In the genomic region with DNA sequence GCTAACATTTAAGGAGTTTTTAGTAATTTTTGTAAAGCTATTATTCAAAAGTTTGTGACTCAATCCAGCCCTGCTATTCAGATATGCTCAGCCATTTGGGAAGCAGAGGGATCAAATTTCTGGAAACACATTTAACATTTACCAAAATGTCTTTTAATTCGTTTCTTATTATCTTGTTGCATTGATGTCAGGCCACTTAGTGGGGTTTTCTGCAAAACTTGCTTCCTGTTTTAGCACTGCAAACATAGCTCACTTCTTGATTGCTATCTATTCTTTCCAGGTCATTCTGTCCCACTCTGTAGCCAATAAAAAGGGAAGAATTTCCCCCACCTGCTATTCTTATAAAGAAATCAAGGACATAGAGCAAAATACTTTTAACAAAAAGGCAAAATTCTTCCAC, we compare ENCODE assay signal across 1 cellular context.
TF ChIP-seq lines count a peak whose summit lies in the region.

No MANE protein-coding gene starts in this region.

TF ChIP-seq in HepG2, 621 proteins besides CTCF, POLR2A, EP300 and RAD21:
- TF ChIP-seq FLYWCH1 (CRISPR knock-in tag; IDR thresholded peaks at IDR 0.05) (no peak), ZNF780A (CRISPR knock-in tag; IDR thresholded peaks at IDR 0.05) (no peak), ZNF7 (CRISPR knock-in tag; IDR thresholded peaks at IDR 0.05) (no peak), ZFX (CRISPR knock-in tag; IDR thresholded peaks at IDR 0.05; ENCODE audit: low read depth) (no peak), GPN1 (CRISPR knock-in tag; IDR thresholded peaks at IDR 0.05; ENCODE audit: borderline replicate concordance) (no peak), ZNF260 (CRISPR knock-in tag; IDR thresholded peaks at IDR 0.05; ENCODE audit: borderline replicate concordance, low read depth) (no peak), HNRNPUL1 (IDR thresholded peaks at IDR 0.05; ENCODE audit: low read depth, low read length) (no peak), ZNF251 (CRISPR knock-in tag; IDR thresholded peaks at IDR 0.05) (no peak), SNAI1 (CRISPR knock-in tag; IDR thresholded peaks at IDR 0.05; ENCODE audit: borderline replicate concordance) (no peak), ZNF468 (CRISPR knock-in tag; IDR thresholded peaks at IDR 0.05) (no peak), SOX6 (IDR thresholded peaks at IDR 0.05) (no peak), SOX6 (CRISPR knock-in tag; IDR thresholded peaks at IDR 0.05) (no peak)
- TF ChIP-seq, protein P1, sequence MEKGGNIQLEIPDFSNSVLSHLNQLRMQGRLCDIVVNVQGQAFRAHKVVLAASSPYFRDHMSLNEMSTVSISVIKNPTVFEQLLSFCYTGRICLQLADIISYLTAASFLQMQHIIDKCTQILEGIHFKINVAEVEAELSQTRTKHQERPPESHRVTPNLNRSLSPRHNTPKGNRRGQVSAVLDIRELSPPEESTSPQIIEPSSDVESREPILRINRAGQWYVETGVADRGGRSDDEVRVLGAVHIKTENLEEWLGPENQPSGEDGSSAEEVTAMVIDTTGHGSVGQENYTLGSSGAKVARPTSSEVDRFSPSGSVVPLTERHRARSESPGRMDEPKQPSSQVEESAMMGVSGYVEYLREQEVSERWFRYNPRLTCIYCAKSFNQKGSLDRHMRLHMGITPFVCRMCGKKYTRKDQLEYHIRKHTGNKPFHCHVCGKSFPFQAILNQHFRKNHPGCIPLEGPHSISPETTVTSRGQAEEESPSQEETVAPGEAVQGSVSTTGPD (CRISPR knock-in tag; IDR thresholded peaks at IDR 0.05) = no peak
- TF ChIP-seq, protein P2, sequence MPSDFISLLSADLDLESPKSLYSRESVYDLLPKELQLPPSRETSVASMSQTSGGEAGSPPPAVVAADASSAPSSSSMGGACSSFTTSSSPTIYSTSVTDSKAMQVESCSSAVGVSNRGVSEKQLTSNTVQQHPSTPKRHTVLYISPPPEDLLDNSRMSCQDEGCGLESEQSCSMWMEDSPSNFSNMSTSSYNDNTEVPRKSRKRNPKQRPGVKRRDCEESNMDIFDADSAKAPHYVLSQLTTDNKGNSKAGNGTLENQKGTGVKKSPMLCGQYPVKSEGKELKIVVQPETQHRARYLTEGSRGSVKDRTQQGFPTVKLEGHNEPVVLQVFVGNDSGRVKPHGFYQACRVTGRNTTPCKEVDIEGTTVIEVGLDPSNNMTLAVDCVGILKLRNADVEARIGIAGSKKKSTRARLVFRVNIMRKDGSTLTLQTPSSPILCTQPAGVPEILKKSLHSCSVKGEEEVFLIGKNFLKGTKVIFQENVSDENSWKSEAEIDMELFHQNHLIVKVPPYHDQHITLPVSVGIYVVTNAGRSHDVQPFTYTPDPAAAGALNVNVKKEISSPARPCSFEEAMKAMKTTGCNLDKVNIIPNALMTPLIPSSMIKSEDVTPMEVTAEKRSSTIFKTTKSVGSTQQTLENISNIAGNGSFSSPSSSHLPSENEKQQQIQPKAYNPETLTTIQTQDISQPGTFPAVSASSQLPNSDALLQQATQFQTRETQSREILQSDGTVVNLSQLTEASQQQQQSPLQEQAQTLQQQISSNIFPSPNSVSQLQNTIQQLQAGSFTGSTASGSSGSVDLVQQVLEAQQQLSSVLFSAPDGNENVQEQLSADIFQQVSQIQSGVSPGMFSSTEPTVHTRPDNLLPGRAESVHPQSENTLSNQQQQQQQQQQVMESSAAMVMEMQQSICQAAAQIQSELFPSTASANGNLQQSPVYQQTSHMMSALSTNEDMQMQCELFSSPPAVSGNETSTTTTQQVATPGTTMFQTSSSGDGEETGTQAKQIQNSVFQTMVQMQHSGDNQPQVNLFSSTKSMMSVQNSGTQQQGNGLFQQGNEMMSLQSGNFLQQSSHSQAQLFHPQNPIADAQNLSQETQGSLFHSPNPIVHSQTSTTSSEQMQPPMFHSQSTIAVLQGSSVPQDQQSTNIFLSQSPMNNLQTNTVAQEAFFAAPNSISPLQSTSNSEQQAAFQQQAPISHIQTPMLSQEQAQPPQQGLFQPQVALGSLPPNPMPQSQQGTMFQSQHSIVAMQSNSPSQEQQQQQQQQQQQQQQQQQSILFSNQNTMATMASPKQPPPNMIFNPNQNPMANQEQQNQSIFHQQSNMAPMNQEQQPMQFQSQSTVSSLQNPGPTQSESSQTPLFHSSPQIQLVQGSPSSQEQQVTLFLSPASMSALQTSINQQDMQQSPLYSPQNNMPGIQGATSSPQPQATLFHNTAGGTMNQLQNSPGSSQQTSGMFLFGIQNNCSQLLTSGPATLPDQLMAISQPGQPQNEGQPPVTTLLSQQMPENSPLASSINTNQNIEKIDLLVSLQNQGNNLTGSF (CRISPR knock-in tag; IDR thresholded peaks at IDR 0.05) = no peak
- TF ChIP-seq, protein P3, sequence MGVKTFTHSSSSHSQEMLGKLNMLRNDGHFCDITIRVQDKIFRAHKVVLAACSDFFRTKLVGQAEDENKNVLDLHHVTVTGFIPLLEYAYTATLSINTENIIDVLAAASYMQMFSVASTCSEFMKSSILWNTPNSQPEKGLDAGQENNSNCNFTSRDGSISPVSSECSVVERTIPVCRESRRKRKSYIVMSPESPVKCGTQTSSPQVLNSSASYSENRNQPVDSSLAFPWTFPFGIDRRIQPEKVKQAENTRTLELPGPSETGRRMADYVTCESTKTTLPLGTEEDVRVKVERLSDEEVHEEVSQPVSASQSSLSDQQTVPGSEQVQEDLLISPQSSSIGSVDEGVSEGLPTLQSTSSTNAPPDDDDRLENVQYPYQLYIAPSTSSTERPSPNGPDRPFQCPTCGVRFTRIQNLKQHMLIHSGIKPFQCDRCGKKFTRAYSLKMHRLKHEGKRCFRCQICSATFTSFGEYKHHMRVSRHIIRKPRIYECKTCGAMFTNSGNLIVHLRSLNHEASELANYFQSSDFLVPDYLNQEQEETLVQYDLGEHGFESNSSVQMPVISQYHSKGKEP (CRISPR knock-in tag; IDR thresholded peaks at IDR 0.05) = no peak
- TF ChIP-seq, protein P4, sequence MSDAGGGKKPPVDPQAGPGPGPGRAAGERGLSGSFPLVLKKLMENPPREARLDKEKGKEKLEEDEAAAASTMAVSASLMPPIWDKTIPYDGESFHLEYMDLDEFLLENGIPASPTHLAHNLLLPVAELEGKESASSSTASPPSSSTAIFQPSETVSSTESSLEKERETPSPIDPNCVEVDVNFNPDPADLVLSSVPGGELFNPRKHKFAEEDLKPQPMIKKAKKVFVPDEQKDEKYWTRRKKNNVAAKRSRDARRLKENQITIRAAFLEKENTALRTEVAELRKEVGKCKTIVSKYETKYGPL (CRISPR knock-in tag; IDR thresholded peaks at IDR 0.05) = no peak
- TF ChIP-seq, protein P5, sequence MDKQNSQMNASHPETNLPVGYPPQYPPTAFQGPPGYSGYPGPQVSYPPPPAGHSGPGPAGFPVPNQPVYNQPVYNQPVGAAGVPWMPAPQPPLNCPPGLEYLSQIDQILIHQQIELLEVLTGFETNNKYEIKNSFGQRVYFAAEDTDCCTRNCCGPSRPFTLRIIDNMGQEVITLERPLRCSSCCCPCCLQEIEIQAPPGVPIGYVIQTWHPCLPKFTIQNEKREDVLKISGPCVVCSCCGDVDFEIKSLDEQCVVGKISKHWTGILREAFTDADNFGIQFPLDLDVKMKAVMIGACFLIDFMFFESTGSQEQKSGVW (CRISPR knock-in tag; IDR thresholded peaks at IDR 0.05; ENCODE audit: borderline replicate concordance) = no peak
- TF ChIP-seq, protein P6, sequence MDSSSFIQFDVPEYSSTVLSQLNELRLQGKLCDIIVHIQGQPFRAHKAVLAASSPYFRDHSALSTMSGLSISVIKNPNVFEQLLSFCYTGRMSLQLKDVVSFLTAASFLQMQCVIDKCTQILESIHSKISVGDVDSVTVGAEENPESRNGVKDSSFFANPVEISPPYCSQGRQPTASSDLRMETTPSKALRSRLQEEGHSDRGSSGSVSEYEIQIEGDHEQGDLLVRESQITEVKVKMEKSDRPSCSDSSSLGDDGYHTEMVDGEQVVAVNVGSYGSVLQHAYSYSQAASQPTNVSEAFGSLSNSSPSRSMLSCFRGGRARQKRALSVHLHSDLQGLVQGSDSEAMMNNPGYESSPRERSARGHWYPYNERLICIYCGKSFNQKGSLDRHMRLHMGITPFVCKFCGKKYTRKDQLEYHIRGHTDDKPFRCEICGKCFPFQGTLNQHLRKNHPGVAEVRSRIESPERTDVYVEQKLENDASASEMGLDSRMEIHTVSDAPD (CRISPR knock-in tag; IDR thresholded peaks at IDR 0.05) = no peak
